19 cellular contexts compared by ENCODE assay signal in the genomic region with DNA sequence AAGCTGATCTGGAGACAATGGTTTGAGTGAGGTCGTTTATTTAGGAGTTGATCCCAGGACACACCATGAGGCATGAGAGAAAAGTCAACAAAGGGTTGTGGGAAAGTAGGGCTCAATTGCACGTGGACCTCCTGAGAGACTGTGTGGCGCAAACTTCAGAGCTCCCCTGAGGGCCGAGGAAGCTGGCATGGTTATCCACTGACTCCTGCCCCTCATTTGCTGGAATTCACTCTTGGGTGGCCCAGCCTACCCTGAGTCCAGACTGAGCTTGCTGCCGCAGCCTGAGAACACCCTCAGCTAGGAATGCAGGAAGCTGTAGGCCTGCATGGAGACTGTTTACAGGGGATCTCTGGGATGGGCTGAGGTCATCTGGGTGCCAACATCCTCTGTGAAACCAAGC.
DNase-seq lines count a peak whose midpoint lies in the region; ATAC-seq and TF ChIP-seq lines count a peak whose summit lies in the region.
"Had no signal": no experiment of that assay in that cellular context is flagged by ENCODE, and none has a peak within 500 bp of the region (broad histone marks: within the 10 kb centered on the region; RNA-seq: fewer than 3 reads in every experiment).

No MANE protein-coding gene starts in this region.

- H3K4me1 Mint-ChIP-seq in nephron progenitor cell = peaks cover 11% of the 10 kb centered on the region

- no peaks in the 10 kb centered on the region for H3K4me1 ChIP-seq in GM23248 (ENCODE audit: insufficient read depth)

- H3K9me3 ChIP-seq in GM23248 (ENCODE audit: low read depth) = no peaks in the 10 kb centered on the region

- peak overlapping the region; percentile 4 for H3K27ac Mint-ChIP-seq in nephron progenitor cell
- H3K27ac Mint-ChIP-seq: HFFc6 had no signal

- H3K27me3 ChIP-seq in GM23248 (replicated peaks; ENCODE audit: insufficient read depth) = no peaks in the 10 kb centered on the region

- WGBS in GM23248 (ENCODE audit: low coverage in 1 of 2, low lambda C conversion rate in 2 of 2, missing lambda C conversion rate in 2 of 2), 2 experiments = 18 to 20% methylated on average over 4 to 5 of the region's 5 CpGs

- peak; percentile 20 for DNase-seq in DMS53 (lab: John Stamatoyannopoulos, UW)
- DNase-seq in DMS53 treated with DMSO at 0.1 percent for 48 hours (lab: John Stamatoyannopoulos, UW; ENCODE audit: unreplicated experiment) = no peak
- DNase-seq in coronary artery (ENCODE audit: low spot score) = peak; percentile 68
- no peak for DNase-seq in nephron progenitor cell
- DNase-seq in DMS 273 (lab: John Stamatoyannopoulos, UW; ENCODE audit: unreplicated experiment) = no peak
- no peak for DNase-seq in GM23248
- no peak for DNase-seq in T-helper 2 cell
- DNase-seq: AML-193, DND-41, HFFc6, KG1, NCI-H1417 treated with DMSO at 0.1 percent for 48 hours, NCI-H187 treated with DMSO at 0.1 percent for 48 hours, NCI-H2227 treated with DMSO at 0.1 percent for 48 hours, NCI-H510A treated with DMSO at 0.1 percent for 48 hours, SHP77 had no signal

- ATAC-seq in HG03139 (IDR thresholded peaks at IDR 0.05; ENCODE audit: unreplicated experiment) = no peak

- H3K27ac ChIP-seq in coronary artery (no peak overlapping the region), GM23248 (no peak overlapping the region)
- H3K27ac ChIP-seq: 22Rv1, C4-2B had no signal

- H3K9me2 ChIP-seq in GM23248 (ENCODE audit: insufficient read depth) = no peaks in the 10 kb centered on the region

- H3K79me2 ChIP-seq in GM23248 (ENCODE audit: insufficient read depth) = no peaks in the 10 kb centered on the region

- no peaks in the 10 kb centered on the region for H3F3A ChIP-seq in GM23248 (ENCODE audit: insufficient read depth)

- H3K4me2 ChIP-seq in GM23248 (ENCODE audit: unreplicated experiment) = no peak overlapping the region

- H3K27me3 Mint-ChIP-seq in nephron progenitor cell (ENCODE audit: low read depth, poor library complexity) = peaks cover 2% of the 10 kb centered on the region

- no peak overlapping the region for H3K9ac ChIP-seq in GM23248

- no peak overlapping the region for H3K4me3 Mint-ChIP-seq in nephron progenitor cell
- H3K4me3 Mint-ChIP-seq: HFFc6 had no signal

- no peaks in the 10 kb centered on the region for H4K20me1 ChIP-seq in GM23248 (ENCODE audit: insufficient read depth)

- no peaks in the 10 kb centered on the region for H3K9me3 Mint-ChIP-seq in nephron progenitor cell

- TF ChIP-seq CTCF in coronary artery (IDR thresholded peaks at IDR 0.05) (no peak), nephron progenitor cell (IDR thresholded peaks at IDR 0.05) (no peak)

- no peaks in the 10 kb centered on the region for H3K36me3 ChIP-seq in GM23248 (ENCODE audit: low read depth)

- H3K4me3 ChIP-seq in coronary artery (no peak overlapping the region), GM23248 (no peak overlapping the region)

- H2AFZ ChIP-seq in GM23248 = no peak overlapping the region

- in situ Hi-C loops in GM23248 (cut with MboI) = no loop called here

- no peaks in the 10 kb centered on the region for H3K36me3 Mint-ChIP-seq in nephron progenitor cell (ENCODE audit: low read depth)

Comparison
In these comparisons a context has a peak if more than half of its experiments do, and no peak if none do; other contexts are left out.
1. DNase-seq: peak in DMS53 (single experiment) and coronary artery (single experiment); none in DMS53 treated with DMSO at 0.1 percent for 48 hours (single experiment), nephron progenitor cell (single experiment), DMS 273 (single experiment), GM23248 (single experiment) and T-helper 2 cell (0 of 5).